In the genomic region with DNA sequence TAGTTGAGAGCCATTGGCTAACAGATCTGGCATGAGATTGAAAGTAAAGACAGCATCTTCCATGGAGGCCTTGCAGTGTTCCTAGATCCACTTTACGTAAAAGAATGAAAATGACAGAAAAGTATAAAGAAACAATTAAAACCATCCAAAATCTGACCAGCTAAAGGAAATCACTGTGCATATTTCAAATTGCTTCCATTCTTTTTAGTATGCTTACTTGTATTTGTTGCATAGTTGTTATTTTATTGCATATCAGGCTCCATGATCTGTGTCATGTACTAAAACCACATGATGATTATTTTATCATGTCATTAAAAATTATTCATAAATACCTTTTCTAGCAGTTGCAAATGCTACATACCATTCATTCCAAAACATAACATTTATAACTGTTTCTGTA, we compare ENCODE assay signal across 24 cellular contexts.
"Had no signal": no experiment of that assay in that cellular context is flagged by ENCODE, and none has a peak within 500 bp of the region (broad histone marks: within the 10 kb centered on the region; RNA-seq: fewer than 3 reads in every experiment).

No MANE protein-coding gene starts in this region.

- H3K27me3 ChIP-seq: breast epithelium had no signal

- H3K27ac Mint-ChIP-seq: activated CD4-positive, alpha-beta memory T cell treated with anti-CD3 and anti-CD28 coated beads for 36 hours; activated CD4-positive, alpha-beta T cell treated with anti-CD3 and anti-CD28 coated beads, Interleukin-2, amount 10 ng/mL, durations not matched to agents 7 days and 5 days; activated naive CD4-positive, alpha-beta T cell treated with anti-CD3 and anti-CD28 coated beads for 36 hours; activated naive CD8-positive, alpha-beta T cell; activated T-helper 17 cell treated with anti-CD3 and anti-CD28 coated beads, Interleukin-2, amount 50 U/mL, for 72 hours had no signal

- ATAC-seq: activated T-cell treated with anti-CD3 and anti-CD28 coated beads, Interleukin-2, amount 50 U/mL, for 4 hours; activated T-helper 17 cell treated with anti-CD3 and anti-CD28 coated beads, Interleukin-2, amount 50 U/mL, for 72 hours; Right ventricle myocardium inferior had no signal

- H3K36me3 ChIP-seq: breast epithelium had no signal

- H3K4me3 Mint-ChIP-seq: activated CD4-positive, alpha-beta memory T cell treated with anti-CD3 and anti-CD28 coated beads for 36 hours; activated CD4-positive, alpha-beta T cell treated with anti-CD3 and anti-CD28 coated beads, Interleukin-2, amount 10 ng/mL, durations not matched to agents 7 days and 5 days; activated naive CD4-positive, alpha-beta T cell treated with anti-CD3 and anti-CD28 coated beads for 36 hours; activated naive CD8-positive, alpha-beta T cell; activated T-cell treated with anti-CD3 and anti-CD28 coated beads, Interleukin-2, amount 50 U/mL, for 4 hours; activated T-helper 17 cell treated with anti-CD3 and anti-CD28 coated beads, Interleukin-2, amount 50 U/mL, for 72 hours had no signal

- DNase-seq: activated CD4-positive, alpha-beta memory T cell treated with anti-CD3 and anti-CD28 coated beads for 36 hours; activated CD4-positive, alpha-beta T cell treated with anti-CD3 and anti-CD28 coated beads, Interleukin-2, amount 10 ng/mL, durations not matched to agents 7 days and 5 days; activated CD4-positive, CD25-positive, alpha-beta regulatory T cell; activated CD8-positive, alpha-beta memory T cell treated with anti-CD3 and anti-CD28 coated beads for 24 hours; activated gamma-delta T cell; activated naive CD4-positive, alpha-beta T cell treated with anti-CD3 and anti-CD28 coated beads for 36 hours; activated T-cell treated with anti-CD3 and anti-CD28 coated beads, Interleukin-2, amount 50 U/mL, for 4 hours; anterior cingulate cortex; caudate nucleus; MM.1S; NCI-H1105; NCI-H1436; NCI-H1694 treated with DMSO at 0.1 percent for 48 hours; NCI-H2029 treated with DMSO at 0.1 percent for 48 hours; NCI-H446; NCI-H524 treated with DMSO at 0.1 percent for 48 hours; NCI-H82; T-helper 1 cell had no signal

- H3K27me3 Mint-ChIP-seq: activated CD4-positive, alpha-beta T cell treated with anti-CD3 and anti-CD28 coated beads, Interleukin-2, amount 10 ng/mL, durations not matched to agents 7 days and 5 days; activated naive CD8-positive, alpha-beta T cell; activated T-helper 17 cell treated with anti-CD3 and anti-CD28 coated beads, Interleukin-2, amount 50 U/mL, for 72 hours had no signal

- H3K9me3 Mint-ChIP-seq: activated CD4-positive, alpha-beta memory T cell treated with anti-CD3 and anti-CD28 coated beads for 36 hours; activated CD4-positive, alpha-beta T cell treated with anti-CD3 and anti-CD28 coated beads, Interleukin-2, amount 10 ng/mL, durations not matched to agents 7 days and 5 days; activated naive CD4-positive, alpha-beta T cell treated with anti-CD3 and anti-CD28 coated beads for 36 hours; activated T-cell treated with anti-CD3 and anti-CD28 coated beads, Interleukin-2, amount 50 U/mL, for 4 hours; activated T-helper 17 cell treated with anti-CD3 and anti-CD28 coated beads, Interleukin-2, amount 50 U/mL, for 72 hours had no signal

- H3K4me1 ChIP-seq: breast epithelium had no signal

- H3K9me3 ChIP-seq: breast epithelium had no signal

- H3K27ac ChIP-seq: breast epithelium, SK-N-MC, VCaP had no signal

- H3K36me3 Mint-ChIP-seq: activated CD4-positive, alpha-beta memory T cell treated with anti-CD3 and anti-CD28 coated beads for 36 hours; activated naive CD8-positive, alpha-beta T cell had no signal

- H3K4me3 ChIP-seq: breast epithelium, SK-N-MC had no signal
